Comparison of ENCODE assay signal across 20 cellular contexts in genomic region chr6:41584668-41585205, GRCh38. TPM values are rescaled to one million over a fixed set of nuclear protein-coding genes. Genes with fewer than 3 reads are reported as not detected.
DNase-seq lines count a peak whose midpoint lies in the region; ATAC-seq, FAIRE-seq and TF ChIP-seq lines count a peak whose summit lies in the region.
"Had no signal": no experiment of that assay in that cellular context is flagged by ENCODE, and none has a peak within 500 bp of the region (broad histone marks: within the 10 kb centered on the region; RNA-seq: fewer than 3 reads in every experiment).

No MANE protein-coding gene starts in this region.

- H3K9me3 ChIP-seq in small intestine (ENCODE audit: control insufficient read depth, low read depth) = no peaks in the 10 kb centered on the region
- H3K9me3 ChIP-seq: sigmoid colon had no signal

- H3K4me1 ChIP-seq in small intestine (ENCODE audit: control insufficient read depth in 2 of 2, insufficient read depth in 1 of 2, low read depth in 1 of 2, low read length in 1 of 2) = peaks cover 3 to 11% of the 10 kb centered on the region in 2 donors

- H3K4me1 Mint-ChIP-seq in glutamatergic neuron (ENCODE audit: low read depth, unreplicated experiment) = peaks cover 44% of the 10 kb centered on the region

- H3K4me3 Mint-ChIP-seq in glutamatergic neuron (ENCODE audit: unreplicated experiment) = no peak overlapping the region
- H3K4me3 Mint-ChIP-seq: activated B cell treated with CpG ODN at 0.5 μM for 24 hours, brain, natural killer cell had no signal

- 28 to 68% (median 32%) methylated on average over 11 of the region's 11 CpGs for WGBS in small intestine, 3 donors

- DNase-seq in NCI-H2107 treated with DMSO at 0.1 percent for 48 hours (lab: John Stamatoyannopoulos, UW; ENCODE audit: unreplicated experiment) (peak; percentile 22), NCI-H2107 (lab: John Stamatoyannopoulos, UW) (no peak), SHP77 (lab: John Stamatoyannopoulos, UW) (peak; percentile 30 to 56), kidney tubule cell (ENCODE audit: low spot score) (peak; percentile 9), small intestine (peak; percentile 97), glutamatergic neuron (no peak), substantia nigra (lab: John Stamatoyannopoulos, UW) (no peak)
- DNase-seq: activated B cell treated with CpG ODN at 0.5 μM for 24 hours; effector memory CD4-positive, alpha-beta T cell; foreskin fibroblast; GM23248; natural killer cell; NCI-H2029 treated with DMSO at 0.1 percent for 48 hours; sigmoid colon; stimulated activated naive CD4-positive, alpha-beta T cell treated with Interleukin-2 at 50 U/mL for 16 hours had no signal

- H3K27me3 Mint-ChIP-seq in glutamatergic neuron (ENCODE audit: unreplicated experiment) = peaks cover 8% of the 10 kb centered on the region
- H3K27me3 Mint-ChIP-seq: activated B cell treated with CpG ODN at 0.5 μM for 24 hours had no signal

- H3K27ac Mint-ChIP-seq in glutamatergic neuron (ENCODE audit: unreplicated experiment) = no peak overlapping the region
- H3K27ac Mint-ChIP-seq: activated B cell treated with CpG ODN at 0.5 μM for 24 hours had no signal

- TF ChIP-seq CTCF in glutamatergic neuron (IDR thresholded peaks at IDR 0.05; ENCODE audit: partially characterized antibody, unreplicated experiment) = no peak

- no peak for FAIRE-seq in small intestine (lab: Jason Lieb, UNC)
- FAIRE-seq: GM18507, islet of Langerhans had no signal

- H3K27ac ChIP-seq in small intestine (ENCODE audit: low read depth in 1 of 2, low read length in 1 of 2) (peak overlapping the region; percentile 3 to 28), substantia nigra (ENCODE audit: low read depth, low read length, poor library complexity, severe bottlenecking) (no peak overlapping the region)
- H3K27ac ChIP-seq: GM23248, HL-60, sigmoid colon had no signal

- no peaks in the 10 kb centered on the region for H3K36me3 ChIP-seq in small intestine (ENCODE audit: control insufficient read depth in 2 of 2, insufficient read depth in 2 of 2, low read length in 2 of 2)

- no peak for ATAC-seq in GM19455 (IDR thresholded peaks at IDR 0.05; ENCODE audit: unreplicated experiment)

- H3K4me3 ChIP-seq in small intestine (ENCODE audit: low read depth in 1 of 2, low read length in 2 of 2) = no peak overlapping the region
- H3K4me3 ChIP-seq: GM23248, sigmoid colon had no signal

- no peaks in the 10 kb centered on the region for H3K36me3 Mint-ChIP-seq in glutamatergic neuron (ENCODE audit: unreplicated experiment)
- H3K36me3 Mint-ChIP-seq: natural killer cell had no signal

- no peaks in the 10 kb centered on the region for H3K27me3 ChIP-seq in small intestine (ENCODE audit: control insufficient read depth in 2 of 2, insufficient read depth in 2 of 2, low read length in 2 of 2)
- H3K27me3 ChIP-seq: sigmoid colon had no signal

- H3K9me3 Mint-ChIP-seq in glutamatergic neuron (ENCODE audit: unreplicated experiment) = peaks cover 11% of the 10 kb centered on the region
- H3K9me3 Mint-ChIP-seq: activated B cell treated with CpG ODN at 0.5 μM for 24 hours, brain, natural killer cell had no signal

RNA-seq across cellular contexts. Expression of gene FOXP4, which starts 38.6 kb away (rescaled TPM):
- polyA plus RNA-seq in small intestine = 10 to 100 TPM; 13.8 to 18.5 (median 14.3) TPM
- 27.9 TPM for total RNA-seq in glutamatergic neuron (ENCODE audit: unreplicated experiment)

RNA-seq across cellular contexts. Expression of gene MDFI, which starts 53.5 kb away (rescaled TPM):
- polyA plus RNA-seq in small intestine = 1 to 10 TPM in 1 of 3 donors, under 1 TPM in 2; 0.81 to 7.1 (median 0.89) TPM
- total RNA-seq in glutamatergic neuron (ENCODE audit: unreplicated experiment) = 7.9 TPM
- total RNA-seq: activated B cell treated with CpG ODN at 0.5 μM for 24 hours, GM23248, natural killer cell had no signal
- polyA plus RNA-seq: GM23248 had no signal

Comparison
In these comparisons a context has a peak if more than half of its experiments do, and no peak if none do; other contexts are left out.
1. DNase-seq: peak in NCI-H2107 treated with DMSO at 0.1 percent for 48 hours (single experiment), SHP77 (2 of 2), kidney tubule cell (single experiment) and small intestine (single experiment); none in NCI-H2107 (single experiment), glutamatergic neuron (single experiment) and substantia nigra (0 of 49).